Comparison of ENCODE assay signal across 18 cellular contexts in the genomic region with DNA sequence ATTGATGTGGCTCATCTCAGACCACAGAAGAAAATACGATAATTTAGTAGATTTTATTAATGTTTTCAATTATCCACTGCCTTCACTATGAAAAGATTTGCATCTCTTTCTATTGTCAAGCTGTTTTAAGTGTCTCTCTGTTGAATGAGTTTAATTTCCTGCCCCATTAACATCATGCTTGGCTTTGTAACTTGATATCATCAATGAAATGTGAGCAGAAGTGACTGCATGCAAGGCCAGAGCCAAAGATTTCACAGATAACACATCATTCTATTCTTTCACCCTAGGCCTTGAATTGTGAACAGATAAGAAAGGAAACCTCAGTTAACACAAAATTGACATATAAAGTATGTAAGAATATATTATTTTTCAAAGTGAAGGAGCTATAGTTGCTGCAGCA.
A peak's percentile ranks its signal among the peaks of the same experiment; 100 is the strongest.
DNase-seq lines count a peak whose midpoint lies in the region; ATAC-seq, FAIRE-seq and TF ChIP-seq lines count a peak whose summit lies in the region.
"Had no signal": no experiment of that assay in that cellular context is flagged by ENCODE, and none has a peak within 500 bp of the region (broad histone marks: within the 10 kb centered on the region; RNA-seq: fewer than 3 reads in every experiment).

No MANE protein-coding gene starts in this region.

- no peaks in the 10 kb centered on the region for H3K27me3 Mint-ChIP-seq in astrocyte (ENCODE audit: low read depth, unreplicated experiment)

- H3K9me3 Mint-ChIP-seq in astrocyte (ENCODE audit: unreplicated experiment) = no peaks in the 10 kb centered on the region
- H3K9me3 Mint-ChIP-seq: nephron progenitor cell, WTC11 had no signal

- no peak overlapping the region for H3K4me2 ChIP-seq in astrocyte (ENCODE audit: low read length)

- no peak overlapping the region for H3K4me3 Mint-ChIP-seq in astrocyte (ENCODE audit: unreplicated experiment)
- H3K4me3 Mint-ChIP-seq: nephron progenitor cell, WTC11 had no signal

- FAIRE-seq in astrocyte (lab: Jason Lieb, UNC) = no peak

- intact Hi-C loops in colonic mucosa (cut with DNase I) = no loop called here

- H3K4me3 ChIP-seq in astrocyte (ENCODE audit: insufficient read depth, low read depth, low read length) = no peak overlapping the region
- H3K4me3 ChIP-seq in colonic mucosa = no peak overlapping the region
- H3K4me3 ChIP-seq: dorsolateral prefrontal cortex, thoracic aorta had no signal

- no peaks in the 10 kb centered on the region for H3K4me1 Mint-ChIP-seq in astrocyte (ENCODE audit: low read depth, unreplicated experiment)

- H3K27ac Mint-ChIP-seq in astrocyte (ENCODE audit: unreplicated experiment) = no peak overlapping the region
- H3K27ac Mint-ChIP-seq: WTC11 had no signal

- H3K27ac ChIP-seq in astrocyte (ENCODE audit: low read depth, low read length) (no peak overlapping the region), colonic mucosa (no peak overlapping the region)
- H3K27ac ChIP-seq: dorsolateral prefrontal cortex, thoracic aorta had no signal

- no peaks in the 10 kb centered on the region for H3K79me2 ChIP-seq in astrocyte (ENCODE audit: insufficient read depth, low read length)

- no peak overlapping the region for H3K9ac ChIP-seq in astrocyte (ENCODE audit: low read length)
- no peak overlapping the region for H3K9ac ChIP-seq in colonic mucosa (ENCODE audit: low read depth in 2 of 2, low read length in 2 of 2)

- TF ChIP-seq CTCF in astrocyte (IDR thresholded peaks at IDR 0.05; ENCODE audit: insufficient read depth, low read depth, low read length) (no peak), colonic mucosa (IDR thresholded peaks at IDR 0.05) (no peak)

- H3K4me1 ChIP-seq in astrocyte (ENCODE audit: insufficient read depth, low read length) (no peaks in the 10 kb centered on the region), colonic mucosa (no peaks in the 10 kb centered on the region)

- H3K36me3 ChIP-seq in astrocyte (ENCODE audit: insufficient read depth, low read length) (no peaks in the 10 kb centered on the region), colonic mucosa (no peaks in the 10 kb centered on the region)
- H3K36me3 ChIP-seq: thoracic aorta had no signal

- ATAC-seq in GM21619 (IDR thresholded peaks at IDR 0.05; ENCODE audit: unreplicated experiment) = no peak
- ATAC-seq: WTC11 had no signal

- H3K27me3 ChIP-seq in astrocyte (ENCODE audit: insufficient read depth, low read length) = no peaks in the 10 kb centered on the region
- no peaks in the 10 kb centered on the region for H3K27me3 ChIP-seq in colonic mucosa
- H3K27me3 ChIP-seq: dorsolateral prefrontal cortex had no signal

- no peaks in the 10 kb centered on the region for H4K20me1 ChIP-seq in astrocyte (ENCODE audit: insufficient read depth, low read length)

- H2AFZ ChIP-seq in astrocyte (ENCODE audit: low read depth, low read length) = no peak overlapping the region

- DNase-seq in Daoy (ENCODE audit: low read depth) (peak; percentile 41), NCI-H1092 treated with DMSO at 0.1 percent for 48 hours (lab: John Stamatoyannopoulos, UW) (peak; percentile 20), NCI-H524 treated with DMSO at 0.1 percent for 48 hours (lab: John Stamatoyannopoulos, UW) (peak; percentile 41), astrocyte (ENCODE audit: low read depth) (peak; percentile 20), iPS-NIHi7 (ENCODE audit: extremely low spot score) (no peak), T-helper 1 cell (no peak), colonic mucosa (no peak)
- DNase-seq: AML-193; DMS79 treated with DMSO at 0.1 percent for 48 hours; dorsolateral prefrontal cortex; mammary epithelial cell; MM.1S; nephron progenitor cell; stimulated activated CD4-positive, alpha-beta T cell treated with anti-CD3 and anti-CD28 coated beads, Interleukin-2, amount 100 ng/mL, for 24 hours; stimulated activated CD8-positive, alpha-beta memory T cell treated with anti-CD3 and anti-CD28 coated beads, Interleukin-4, amount 100 ng/mL, for 48 hours had no signal

- H3K9me3 ChIP-seq in astrocyte (ENCODE audit: insufficient read depth, low read depth, low read length) (no peaks in the 10 kb centered on the region), colonic mucosa (no peaks in the 10 kb centered on the region)
- H3K9me3 ChIP-seq: thoracic aorta had no signal

- H3K36me3 Mint-ChIP-seq in astrocyte (ENCODE audit: low read depth, unreplicated experiment) = no peaks in the 10 kb centered on the region
- H3K36me3 Mint-ChIP-seq: WTC11 had no signal

Comparison
In these comparisons a context has a peak if more than half of its experiments do, and no peak if none do; other contexts are left out.
1. DNase-seq: peak in Daoy (single experiment), NCI-H1092 treated with DMSO at 0.1 percent for 48 hours (single experiment), NCI-H524 treated with DMSO at 0.1 percent for 48 hours (single experiment) and astrocyte (single experiment); none in iPS-NIHi7 (single experiment), T-helper 1 cell (0 of 5) and colonic mucosa (single experiment).